Comparison of ENCODE assay signal across 24 cellular contexts in genomic region chr6:168372871-168373270, GRCh38. TPM values are rescaled to one million over a fixed set of nuclear protein-coding genes. Genes with fewer than 3 reads are reported as not detected.
A peak's percentile ranks its signal among the peaks of the same experiment; 100 is the strongest.
DNase-seq lines count a peak whose midpoint lies in the region; ATAC-seq and TF ChIP-seq lines count a peak whose summit lies in the region.
"Had no signal": no experiment of that assay in that cellular context is flagged by ENCODE, and none has a peak within 500 bp of the region (broad histone marks: within the 10 kb centered on the region; RNA-seq: fewer than 3 reads in every experiment).

No MANE protein-coding gene starts in this region.

- no peak for TF ChIP-seq CTCF in transverse colon (IDR thresholded peaks at IDR 0.05)

- 58 to 63% methylated on average over 5 to 17 of the region's 17 CpGs for WGBS in transverse colon (ENCODE audit: low coverage in 1 of 2), 2 donors

- ATAC-seq in HG03442 (IDR thresholded peaks at IDR 0.05; ENCODE audit: unreplicated experiment) = no peak
- ATAC-seq in GM21576 (IDR thresholded peaks at IDR 0.05; ENCODE audit: unreplicated experiment) = no peak
- ATAC-seq: heart left ventricle; left lung; psoas muscle; stimulated activated naive CD8-positive, alpha-beta T cell treated with anti-CD3 and anti-CD28 coated beads, Interleukin-15, amount 100 ng/mL, for 72 hours had no signal

- H3K9me3 ChIP-seq in transverse colon = no peaks in the 10 kb centered on the region
- H3K9me3 ChIP-seq: heart left ventricle, left lung, psoas muscle had no signal

- in situ Hi-C loops in transverse colon (cut with MboI; ENCODE audit: low pct_ligation_motif_present in 1 of 4, low pct_unique_long_range_greater_than_20kb in 1 of 4, low sequenced_read_pairs in 3 of 4) = loop anchor here in 2 of 4 donors (5.0 to 25.0 kb wide), 2 partner anchors 514 kb away; no protein-coding TSS in a partner anchor

- TF ChIP-seq POLR2A in transverse colon (IDR thresholded peaks at IDR 0.05) = no peak

- H3K4me1 ChIP-seq in transverse colon = peaks cover 0 to 10% (median 5%) of the 10 kb centered on the region in 4 donors
- H3K4me1 ChIP-seq: left lung, neural progenitor cell, psoas muscle had no signal

- no peaks in the 10 kb centered on the region for H3K36me3 ChIP-seq in transverse colon
- H3K36me3 ChIP-seq: cardiac muscle cell, heart left ventricle, left lung, neural progenitor cell had no signal

- no peak overlapping the region for H3K27ac ChIP-seq in transverse colon
- H3K27ac ChIP-seq: 22Rv1, cardiac muscle cell, heart left ventricle, left lung, neural progenitor cell, psoas muscle had no signal

- H3K27me3 ChIP-seq in transverse colon = no peaks in the 10 kb centered on the region
- H3K27me3 ChIP-seq: cardiac muscle cell, neural progenitor cell had no signal

- no peak for TF ChIP-seq EP300 in transverse colon (IDR thresholded peaks at IDR 0.05; ENCODE audit: low read depth)

- DNase-seq in NCI-H2107 treated with DMSO at 0.1 percent for 48 hours (lab: John Stamatoyannopoulos, UW; ENCODE audit: unreplicated experiment) (peak; percentile 79), NCI-H2107 (lab: John Stamatoyannopoulos, UW) (no peak), NCI-H2196 (lab: John Stamatoyannopoulos, UW; ENCODE audit: unreplicated experiment) (peak; percentile 44), SHP77 treated with DMSO at 0.1 percent for 48 hours (lab: John Stamatoyannopoulos, UW) (peak; percentile 74), transverse colon (peak; percentile 22), NCI-H2171 (lab: John Stamatoyannopoulos, UW) (no peak)
- DNase-seq: activated CD4-positive, alpha-beta T cell treated with anti-CD3 and anti-CD28 coated beads, Interleukin-2, amount 10 ng/mL, durations not matched to agents 24 days and 14 days; dermis blood vessel endothelial cell; H7; Karpas-422; NCI-H1436; NCI-H524 treated with DMSO at 0.1 percent for 48 hours; OCI-M1; stimulated activated CD4-positive, alpha-beta T cell treated with anti-CD3 and anti-CD28 coated beads, Interleukin-2, amount 100 ng/mL, for 48 hours; stimulated activated naive CD8-positive, alpha-beta T cell treated with anti-CD3 and anti-CD28 coated beads, Interleukin-15, amount 100 ng/mL, for 72 hours; T-helper 1 cell had no signal

- intact Hi-C loops in transverse colon (cut with DNase I; ENCODE audit: low total_unique reads) = no loop called here

- no peak overlapping the region for H3K4me3 ChIP-seq in transverse colon
- H3K4me3 ChIP-seq: cardiac muscle cell, heart left ventricle, left lung, neural progenitor cell, psoas muscle had no signal

RNA-seq across cellular contexts. Expression of gene DACT2, which starts 53.3 kb away (rescaled TPM):
- total RNA-seq in transverse colon = 1 to 10 TPM in 2 of 4 donors, not detected in 2; 2.4 to 2.6 TPM
- total RNA-seq: dermis blood vessel endothelial cell had no signal

Comparison
In these comparisons a context has a peak if more than half of its experiments do, and no peak if none do; other contexts are left out.
1. DNase-seq: peak in NCI-H2107 treated with DMSO at 0.1 percent for 48 hours (single experiment), NCI-H2196 (single experiment), SHP77 treated with DMSO at 0.1 percent for 48 hours (single experiment) and transverse colon (single experiment); none in NCI-H2107 (single experiment) and NCI-H2171 (single experiment).